In the genomic region with DNA sequence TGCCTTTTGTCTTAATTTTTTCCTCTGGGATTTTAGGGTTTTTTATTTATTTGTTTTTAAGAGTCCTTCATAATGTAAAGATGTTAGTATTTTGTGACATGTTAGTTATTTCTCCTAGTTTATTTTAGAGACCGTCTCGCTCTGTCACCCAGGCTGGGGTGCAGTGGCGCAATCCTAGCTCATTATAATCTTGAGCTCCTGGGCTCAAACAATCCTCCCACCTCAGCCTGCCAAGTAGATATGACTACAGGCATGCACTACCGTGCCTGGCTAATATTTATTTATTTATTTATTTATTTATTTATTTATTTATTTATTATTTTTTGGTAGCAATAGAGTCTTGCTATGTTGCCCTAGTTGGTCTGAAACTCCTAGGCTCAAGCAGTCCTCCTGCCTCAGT, we compare ENCODE assay signal across 11 cellular contexts. TPM values are rescaled to one million over a fixed set of nuclear protein-coding genes. Genes with fewer than 3 reads are reported as not detected.
DNase-seq lines count a peak whose midpoint lies in the region; ATAC-seq and TF ChIP-seq lines count a peak whose summit lies in the region.
"Had no signal": no experiment of that assay in that cellular context is flagged by ENCODE, and none has a peak within 500 bp of the region (broad histone marks: within the 10 kb centered on the region; RNA-seq: fewer than 3 reads in every experiment).

No MANE protein-coding gene starts in this region.

- H3K36me3 Mint-ChIP-seq in activated CD4-positive, alpha-beta T cell treated with anti-CD3 and anti-CD28 coated beads for 36 hours (ENCODE audit: low read depth) = no peaks in the 10 kb centered on the region
- no peaks in the 10 kb centered on the region for H3K36me3 Mint-ChIP-seq in T-helper 17 cell (ENCODE audit: low read depth)

- DNase-seq in activated CD4-positive, alpha-beta T cell treated with anti-CD3 and anti-CD28 coated beads for 36 hours = no peak
- DNase-seq in activated CD4-positive, alpha-beta T cell treated with anti-CD3 and anti-CD28 coated beads, Interleukin-2, amount 50 U/mL, for 4 hours = no peak
- DNase-seq in T-helper 17 cell (no peak), heart left ventricle (peak in 2 of 5 donors; percentile 54 to 58), spleen (no peak), glomerular visceral epithelial cell (ENCODE audit: extremely low spot score) (no peak)
- DNase-seq: effector CD8-positive, alpha-beta T cell; NCI-H2081 treated with DMSO at 0.1 percent for 48 hours; WERI-Rb-1 had no signal

- peaks cover 60% of the 10 kb centered on the region for H3K4me1 Mint-ChIP-seq in activated CD4-positive, alpha-beta T cell treated with anti-CD3 and anti-CD28 coated beads for 36 hours
- H3K4me1 Mint-ChIP-seq in T-helper 17 cell = peaks cover 38% of the 10 kb centered on the region

- H3K36me3 ChIP-seq in heart left ventricle (no peaks in the 10 kb centered on the region), spleen (no peaks in the 10 kb centered on the region)
- H3K36me3 ChIP-seq: WERI-Rb-1 had no signal

- WGBS in heart left ventricle, 4 donors = 43 to 68% (median 50%) methylated on average over 4 of the region's 4 CpGs
- 63 to 82% (median 71%) methylated on average over 4 of the region's 4 CpGs for WGBS in spleen, 5 donors

- H3K27ac ChIP-seq in heart left ventricle = peak overlapping the region; percentile 70 to 97 (median 84)
- H3K27ac ChIP-seq in spleen = peak overlapping the region in 6 of 8 donors; percentile 22 to 97 (median 93)
- H3K27ac ChIP-seq: WERI-Rb-1 had no signal

- CTCF ChIA-PET in activated CD4-positive, alpha-beta T cell treated with anti-CD3 and anti-CD28 coated beads for 36 hours (lab: Charles Lee) = interaction anchor here (0.8 to 1.4 kb wide), 3 partner anchors 8 to 172 kb away, joined by 3 to 5 read pairs (median 3); no protein-coding TSS in a partner anchor

- H3K27me3 ChIP-seq in heart left ventricle (no peaks in the 10 kb centered on the region), spleen (replicated peaks in 1 of 7) (no peaks in the 10 kb centered on the region)

- intact Hi-C loops in activated CD4-positive, alpha-beta T cell treated with anti-CD3 and anti-CD28 coated beads for 36 hours (cut with DNase I, micrococcal nuclease) = no loop called here
- intact Hi-C loops in heart left ventricle (cut with DNase I) (loop anchor here in 6 of 10 donors (1.0 to 10.0 kb wide), 7 partner anchors 55 to 175 kb away; partner anchors contain the start of gene LCMT1 (in 1 of the 6)), spleen (cut with DNase I; ENCODE audit: low total_unique reads) (loop anchor here (5.0 kb wide), 1 partner anchor 55 kb away; no protein-coding TSS in a partner anchor)

- no peaks in the 10 kb centered on the region for H3K27me3 Mint-ChIP-seq in activated CD4-positive, alpha-beta T cell treated with anti-CD3 and anti-CD28 coated beads for 36 hours
- no peaks in the 10 kb centered on the region for H3K27me3 Mint-ChIP-seq in T-helper 17 cell

- H3K4me3 Mint-ChIP-seq in activated CD4-positive, alpha-beta T cell treated with anti-CD3 and anti-CD28 coated beads for 36 hours = peak overlapping the region; percentile 59
- peak overlapping the region; percentile 81 for H3K4me3 Mint-ChIP-seq in T-helper 17 cell

- ATAC-seq in activated CD4-positive, alpha-beta T cell treated with anti-CD3 and anti-CD28 coated beads for 36 hours = no peak
- ATAC-seq in T-helper 17 cell (no peak), heart left ventricle (peak; percentile 60 to 70 (median 65)), HG03460 (IDR thresholded peaks at IDR 0.05; ENCODE audit: unreplicated experiment) (no peak), GM21737 (IDR thresholded peaks at IDR 0.05; ENCODE audit: unreplicated experiment) (no peak)

- POLR2A ChIA-PET in activated CD4-positive, alpha-beta T cell treated with anti-CD3 and anti-CD28 coated beads for 36 hours (lab: Charles Lee) = no interaction called here

- H3K27ac Mint-ChIP-seq in activated CD4-positive, alpha-beta T cell treated with anti-CD3 and anti-CD28 coated beads for 36 hours = peak overlapping the region; percentile 87
- peak overlapping the region; percentile 96 for H3K27ac Mint-ChIP-seq in T-helper 17 cell

- TF ChIP-seq CTCF in heart left ventricle (IDR thresholded peaks at IDR 0.05) = no peak
- TF ChIP-seq CTCF in spleen (IDR thresholded peaks at IDR 0.05 in 8 of 11, conservative IDR thresholded peaks at IDR 0.05 in 3 of 11) = no peak

- no peaks in the 10 kb centered on the region for H3K9me3 ChIP-seq in T-helper 17 cell (ENCODE audit: control insufficient read depth, low read length, poor library complexity, severe bottlenecking)
- H3K9me3 ChIP-seq in heart left ventricle = no peaks in the 10 kb centered on the region
- H3K9me3 ChIP-seq in spleen = no peaks in the 10 kb centered on the region

- H3K4me3 ChIP-seq in heart left ventricle (peak overlapping the region in 7 of 12 donors; percentile 5 to 34 (median 26)), spleen (peak overlapping the region in 2 of 8 donors; percentile 1 to 16)

- TF ChIP-seq POLR2A in heart left ventricle (IDR thresholded peaks at IDR 0.05) (no peak), spleen (IDR thresholded peaks at IDR 0.05) (no peak)

- H3K9me3 Mint-ChIP-seq in activated CD4-positive, alpha-beta T cell treated with anti-CD3 and anti-CD28 coated beads for 36 hours (ENCODE audit: low read depth) = no peaks in the 10 kb centered on the region

- H3K4me1 ChIP-seq in heart left ventricle = peaks cover 3 to 50% (median 26%) of the 10 kb centered on the region in 12 donors
- H3K4me1 ChIP-seq in spleen = peaks cover 21 to 65% (median 42%) of the 10 kb centered on the region in 6 donors

RNA-seq across cellular contexts. Expression of gene ARHGAP17, which starts 37.4 kb away (rescaled TPM):
- total RNA-seq in activated CD4-positive, alpha-beta T cell treated with anti-CD3 and anti-CD28 coated beads for 36 hours = 10 to 100 TPM; 55.1 to 60.4 TPM
- total RNA-seq in T-helper 17 cell (10 to 100 TPM; 72.3 to 72.7 TPM), heart left ventricle (100 to 1,000 TPM in 1 of 9 donors, 10 to 100 TPM in 8; 26.3 to 105 (median 70.4) TPM), spleen (100 to 1,000 TPM; 126 to 254 (median 226) TPM)
- polyA plus RNA-seq in heart left ventricle (10 to 100 TPM; 35.1 to 38.2 TPM), spleen (100 to 1,000 TPM in 2 of 3 donors, 10 to 100 TPM in 1; 62.2 to 116 (median 102) TPM)

RNA-seq across cellular contexts. Expression of gene LCMT1, which starts 59.0 kb away (rescaled TPM):
- 10 to 100 TPM; 33.3 to 36.2 TPM for total RNA-seq in activated CD4-positive, alpha-beta T cell treated with anti-CD3 and anti-CD28 coated beads for 36 hours
- 10 to 100 TPM; 34.4 to 43.4 TPM for total RNA-seq in T-helper 17 cell
- 10 to 100 TPM; 33.6 to 50.0 (median 39.6) TPM for total RNA-seq in heart left ventricle
- 10 to 100 TPM; 36.2 to 49.8 TPM for polyA plus RNA-seq in heart left ventricle
- 10 to 100 TPM; 25.8 to 33.3 (median 29.0) TPM for total RNA-seq in spleen
- 10 to 100 TPM; 25.1 to 28.2 (median 26.2) TPM for polyA plus RNA-seq in spleen

Comparison
In these comparisons a context has a peak if more than half of its experiments do, and no peak if none do; other contexts are left out.
1. ATAC-seq: peak in heart left ventricle (4 of 4); none in activated CD4-positive, alpha-beta T cell treated with anti-CD3 and anti-CD28 coated beads for 36 hours (single experiment), T-helper 17 cell (single experiment), HG03460 (single experiment) and GM21737 (single experiment).
2. intact Hi-C loops: an anchor here in heart left ventricle (1.0 to 10.0 kb wide) and spleen (5.0 kb wide); none called in activated CD4-positive, alpha-beta T cell treated with anti-CD3 and anti-CD28 coated beads for 36 hours.